ENCODE assay signal across 9 cellular contexts in genomic region chr2:111209045-111209514, GRCh38.
DNase-seq lines count a peak whose midpoint lies in the region; ATAC-seq and TF ChIP-seq lines count a peak whose summit lies in the region.
"Had no signal": no experiment of that assay in that cellular context is flagged by ENCODE, and none has a peak within 500 bp of the region (broad histone marks: within the 10 kb centered on the region; RNA-seq: fewer than 3 reads in every experiment).

No MANE protein-coding gene starts in this region.

- H3K27ac ChIP-seq in uterus = no peak overlapping the region

- H3K9me3 ChIP-seq in uterus = peaks cover 0 to 6% of the 10 kb centered on the region in 2 donors

- no peak overlapping the region for H3K4me3 ChIP-seq in uterus

- DNase-seq in ACHN (peak; percentile 53), GM19240 (ENCODE audit: insufficient read length, low spot score) (peak; percentile 14), uterus (no peak), mesothelial cell of epicardium (ENCODE audit: low spot score in 2 of 2, unreplicated experiment in 2 of 2) (no peak), nephron progenitor cell (no peak)
- peak; percentile 49 to 63 for DNase-seq in activated T-cell treated with anti-CD3 and anti-CD28 coated beads, Interleukin-2, amount 50 U/mL, for 72 hours
- peak; percentile 9 to 25 for DNase-seq in stimulated activated CD8-positive, alpha-beta memory T cell treated with anti-CD3 and anti-CD28 coated beads, Interleukin-7, amount 100 ng/mL, for 48 hours (ENCODE audit: extremely low read depth in 1 of 2, low read depth in 1 of 2)

- in situ Hi-C loops in ACHN (cut with HindIII; ENCODE audit: low pct_ligation_motif_present, low pct_unique_long_range_greater_than_20kb, low sequenced_read_pairs) = no loop called here

- H3K36me3 Mint-ChIP-seq in activated T-cell treated with anti-CD3 and anti-CD28 coated beads, Interleukin-2, amount 50 U/mL, for 72 hours (ENCODE audit: insufficient read depth in 2 of 2) = peaks cover 12 to 35% of the 10 kb centered on the region in 2 donors
- peaks cover 3% of the 10 kb centered on the region for H3K36me3 Mint-ChIP-seq in mesothelial cell of epicardium
- peaks cover 12% of the 10 kb centered on the region for H3K36me3 Mint-ChIP-seq in nephron progenitor cell (ENCODE audit: low read depth)

- no peaks in the 10 kb centered on the region for H3K27me3 ChIP-seq in uterus

- peak overlapping the region; percentile 9 to 56 for H3K4me3 Mint-ChIP-seq in activated T-cell treated with anti-CD3 and anti-CD28 coated beads, Interleukin-2, amount 50 U/mL, for 72 hours
- H3K4me3 Mint-ChIP-seq in mesothelial cell of epicardium = no peak overlapping the region
- H3K4me3 Mint-ChIP-seq in nephron progenitor cell = no peak overlapping the region
- H3K4me3 Mint-ChIP-seq: brain had no signal

- peak; percentile 75 for ATAC-seq in HG03139 (IDR thresholded peaks at IDR 0.05; ENCODE audit: unreplicated experiment)
- peak; percentile 98 for ATAC-seq in activated T-cell treated with anti-CD3 and anti-CD28 coated beads, Interleukin-2, amount 50 U/mL, for 72 hours (replicated peaks in 1 of 2)

- H3K9me3 Mint-ChIP-seq in activated T-cell treated with anti-CD3 and anti-CD28 coated beads, Interleukin-2, amount 50 U/mL, for 72 hours = peaks cover 4 to 15% of the 10 kb centered on the region in 2 donors
- peaks cover 21% of the 10 kb centered on the region for H3K9me3 Mint-ChIP-seq in mesothelial cell of epicardium
- H3K9me3 Mint-ChIP-seq in nephron progenitor cell = peaks cover 25% of the 10 kb centered on the region

- intact Hi-C loops in uterus (cut with DNase I; ENCODE audit: low total_unique reads) = no loop called here

- peaks cover 27% of the 10 kb centered on the region for H3K27me3 Mint-ChIP-seq in activated T-cell treated with anti-CD3 and anti-CD28 coated beads, Interleukin-2, amount 50 U/mL, for 72 hours (ENCODE audit: low read depth)
- no peaks in the 10 kb centered on the region for H3K27me3 Mint-ChIP-seq in mesothelial cell of epicardium (ENCODE audit: low read depth)
- peaks cover 6% of the 10 kb centered on the region for H3K27me3 Mint-ChIP-seq in nephron progenitor cell (ENCODE audit: low read depth, poor library complexity)

- TF ChIP-seq POLR2A in uterus (IDR thresholded peaks at IDR 0.05) = no peak

- no peaks in the 10 kb centered on the region for H3K36me3 ChIP-seq in uterus

- TF ChIP-seq CTCF in uterus (IDR thresholded peaks at IDR 0.05) = no peak
- TF ChIP-seq CTCF in mesothelial cell of epicardium (IDR thresholded peaks at IDR 0.05; ENCODE audit: unreplicated experiment) = no peak
- TF ChIP-seq CTCF in nephron progenitor cell (IDR thresholded peaks at IDR 0.05) = no peak

- peaks cover 33% of the 10 kb centered on the region for H3K4me1 Mint-ChIP-seq in activated T-cell treated with anti-CD3 and anti-CD28 coated beads, Interleukin-2, amount 50 U/mL, for 72 hours (ENCODE audit: low read depth)
- H3K4me1 Mint-ChIP-seq in mesothelial cell of epicardium (no peaks in the 10 kb centered on the region), nephron progenitor cell (peaks cover 4% of the 10 kb centered on the region)
- H3K4me1 Mint-ChIP-seq: brain had no signal

- no peaks in the 10 kb centered on the region for H3K4me1 ChIP-seq in uterus

- H3K27ac Mint-ChIP-seq in activated T-cell treated with anti-CD3 and anti-CD28 coated beads, Interleukin-2, amount 50 U/mL, for 72 hours = peak overlapping the region; percentile 66
- H3K27ac Mint-ChIP-seq in mesothelial cell of epicardium (no peak overlapping the region), nephron progenitor cell (no peak overlapping the region)
- H3K27ac Mint-ChIP-seq: brain had no signal

Comparison
In these comparisons a context has a peak if more than half of its experiments do, and no peak if none do; other contexts are left out.
1. DNase-seq: peak in ACHN (single experiment), GM19240 (single experiment), activated T-cell treated with anti-CD3 and anti-CD28 coated beads, Interleukin-2, amount 50 U/mL, for 72 hours (2 of 2) and stimulated activated CD8-positive, alpha-beta memory T cell treated with anti-CD3 and anti-CD28 coated beads, Interleukin-7, amount 100 ng/mL, for 48 hours (2 of 2); none in uterus (0 of 2), mesothelial cell of epicardium (0 of 2) and nephron progenitor cell (single experiment).
2. H3K4me3 Mint-ChIP-seq: peak in activated T-cell treated with anti-CD3 and anti-CD28 coated beads, Interleukin-2, amount 50 U/mL, for 72 hours (2 of 2); none in mesothelial cell of epicardium (single experiment) and nephron progenitor cell (single experiment).